ENCODE assay signal across 19 cellular contexts in genomic region chr13:37144661-37145060, GRCh38. TPM values are rescaled to one million over a fixed set of nuclear protein-coding genes. Genes with fewer than 3 reads are reported as not detected.
A peak's percentile ranks its signal among the peaks of the same experiment; 100 is the strongest.
DNase-seq lines count a peak whose midpoint lies in the region; ATAC-seq and TF ChIP-seq lines count a peak whose summit lies in the region.
"Had no signal": no experiment of that assay in that cellular context is flagged by ENCODE, and none has a peak within 500 bp of the region (broad histone marks: within the 10 kb centered on the region; RNA-seq: fewer than 3 reads in every experiment).

No MANE protein-coding gene starts in this region.

- H3K4me3 ChIP-seq in IMR-90 (ENCODE audit: insufficient read depth, low read depth, low read length) (no peak overlapping the region), astrocyte of the spinal cord (ENCODE audit: low read depth, low read length) (no peak overlapping the region), mesenchymal stem cell (ENCODE audit: insufficient read depth in 1 of 2, low read depth in 1 of 2, low read length in 2 of 2) (no peak overlapping the region)
- H3K4me3 ChIP-seq: HAP-1, MG63, SJSA1 had no signal

- H3K79me1 ChIP-seq in IMR-90 (ENCODE audit: low read depth in 1 of 2, low read length in 2 of 2) (no peaks in the 10 kb centered on the region), mesenchymal stem cell (replicated peaks; ENCODE audit: low read length, poor library complexity, severe bottlenecking) (no peaks in the 10 kb centered on the region)

- H2BK120ac ChIP-seq in IMR-90 (ENCODE audit: low read depth, low read length) (no peak overlapping the region), mesenchymal stem cell (ENCODE audit: low read depth, low read length) (no peak overlapping the region)

- TF ChIP-seq RAD21 in IMR-90 (IDR thresholded peaks at IDR 0.05; ENCODE audit: low read length) = no peak

- intact Hi-C loops in IMR-90 (cut with micrococcal nuclease) = no loop called here

- H3K4ac ChIP-seq in IMR-90 (ENCODE audit: low read depth, low read length) (no peak overlapping the region), mesenchymal stem cell (ENCODE audit: low read depth in 1 of 2, low read length in 2 of 2) (no peak overlapping the region)

- H2AK9ac ChIP-seq in IMR-90 (replicated peaks; ENCODE audit: low read depth, low read length, poor library complexity) = no peak overlapping the region

- peak; percentile 66 for DNase-seq in IMR-90
- peak; percentile 83 for DNase-seq in astrocyte of the spinal cord (ENCODE audit: low read depth, low spot score)
- peak; percentile 52 for DNase-seq in iris pigment epithelial cell (ENCODE audit: low read depth)
- DNase-seq in mesenchymal stem cell = no peak
- DNase-seq in hippocampal formation (lab: John Stamatoyannopoulos, UW) = no peak
- DNase-seq in NCI-H524 (lab: John Stamatoyannopoulos, UW) = no peak
- no peak for DNase-seq in MV-4-11 (lab: John Stamatoyannopoulos, UW)
- DNase-seq: CD4-positive, alpha-beta memory T cell; DMS79; KG1; MG63; NCI-H1092 treated with DMSO at 0.1 percent for 48 hours; NCI-H187 treated with DMSO at 0.1 percent for 48 hours; NCI-H774; PC-3 had no signal

- H2BK15ac ChIP-seq in IMR-90 (ENCODE audit: low read depth, low read length) (no peak overlapping the region), mesenchymal stem cell (ENCODE audit: low read depth, poor library complexity, severe bottlenecking) (no peak overlapping the region)

- H2BK20ac ChIP-seq in IMR-90 (ENCODE audit: low read depth, low read length) = no peak overlapping the region

- in situ Hi-C loops in IMR-90 (cut with MboI; ENCODE audit: low sequenced_read_pairs) (no loop called here), astrocyte of the spinal cord (cut with HindIII; ENCODE audit: low sequenced_read_pairs) (no loop called here)

- dilution Hi-C loops in IMR-90 (cut with HindIII; ENCODE audit: low sequenced_read_pairs, unreplicated experiment) = no loop called here

- no peak overlapping the region for H4K8ac ChIP-seq in IMR-90 (ENCODE audit: low read depth in 2 of 2, low read length in 2 of 2)
- no peak overlapping the region for H4K8ac ChIP-seq in mesenchymal stem cell (ENCODE audit: low read length)

- no peak overlapping the region for H2BK5ac ChIP-seq in IMR-90 (ENCODE audit: low read depth, low read length, poor library complexity, severe bottlenecking)
- H2BK5ac ChIP-seq in mesenchymal stem cell (ENCODE audit: low read depth, low read length, poor library complexity, severe bottlenecking) = no peak overlapping the region

- H3K14ac ChIP-seq in IMR-90 (replicated peaks; ENCODE audit: low read depth, low read length) (no peak overlapping the region), mesenchymal stem cell (ENCODE audit: low read length in 2 of 2) (no peak overlapping the region)

- H3K56ac ChIP-seq in IMR-90 (ENCODE audit: extremely low read depth, insufficient read depth, low read length) = no peak overlapping the region

- peak overlapping the region; percentile 60; the same call in 1 of the 2 replicates for H4K5ac ChIP-seq in IMR-90 (ENCODE audit: low read depth, low read length)

- no peak overlapping the region for H4K91ac ChIP-seq in IMR-90 (ENCODE audit: insufficient read depth, low read depth, low read length)
- H4K91ac ChIP-seq in mesenchymal stem cell (ENCODE audit: low read length) = no peak overlapping the region

- BruUV-seq in IMR-90 (replicated peaks; lab: Mats Ljungman, UMichigan) = no TSS peak

- CTCF ChIA-PET in IMR-90 (lab: Yijun Ruan, JAX) = no interaction called here

- H3K9me3 ChIP-seq in IMR-90 (ENCODE audit: control insufficient read depth, insufficient read depth, low read length) (no peaks in the 10 kb centered on the region; the same call in 1 of the 2 replicates), mesenchymal stem cell (ENCODE audit: control insufficient read depth, low read length) (peaks cover 3% of the 10 kb centered on the region)
- H3K9me3 ChIP-seq: HAP-1, SJSA1 had no signal

- H3K4me2 ChIP-seq in IMR-90 (ENCODE audit: low read depth, low read length) (no peak overlapping the region), mesenchymal stem cell (ENCODE audit: low read length, poor library complexity, severe bottlenecking) (no peak overlapping the region)

- H3K18ac ChIP-seq in IMR-90 (ENCODE audit: low read depth, low read length) (peak overlapping the region; percentile 64; the same call in 1 of the 2 replicates), mesenchymal stem cell (ENCODE audit: low read depth in 1 of 2, low read length in 2 of 2) (no peak overlapping the region)

- H3K4me1 ChIP-seq in IMR-90 (ENCODE audit: control insufficient read depth, insufficient read depth, low read length) (peaks cover 5% of the 10 kb centered on the region; the same call in 1 of the 2 replicates), mesenchymal stem cell (ENCODE audit: control insufficient read depth, insufficient read depth, low read depth, low read length) (no peaks in the 10 kb centered on the region)
- H3K4me1 ChIP-seq: HAP-1, SJSA1 had no signal

- H3K23ac ChIP-seq in IMR-90 (ENCODE audit: low read depth, low read length) (no peak overlapping the region), mesenchymal stem cell (ENCODE audit: low read length in 2 of 2) (no peak overlapping the region)

- POLR2A ChIA-PET in IMR-90 (lab: Charles Lee; ENCODE audit: unreplicated experiment) = no interaction called here

- H2AFZ ChIP-seq in IMR-90 (replicated peaks; ENCODE audit: low read length, poor library complexity) (no peak overlapping the region), mesenchymal stem cell (ENCODE audit: low read depth, low read length) (no peak overlapping the region)

- H2BK12ac ChIP-seq in mesenchymal stem cell (ENCODE audit: low read length in 2 of 2) = no peak overlapping the region

- peak; percentile 35 for ATAC-seq in IMR-90 (ENCODE audit: low read depth)
- ATAC-seq: PC-3 had no signal

- no peaks in the 10 kb centered on the region for H3K27me3 ChIP-seq in IMR-90 (ENCODE audit: control insufficient read depth, insufficient read depth, low read length)
- H3K27me3 ChIP-seq in mesenchymal stem cell (ENCODE audit: control insufficient read depth in 1 of 2, insufficient read depth in 1 of 2, low read length in 2 of 2) = no peaks in the 10 kb centered on the region
- H3K27me3 ChIP-seq: MG63, SJSA1 had no signal

- H3K36me3 ChIP-seq in IMR-90 (ENCODE audit: control insufficient read depth, insufficient read depth, low read length) (no peaks in the 10 kb centered on the region), mesenchymal stem cell (ENCODE audit: control insufficient read depth in 1 of 2, insufficient read depth in 2 of 2, low read depth in 1 of 2, low read length in 2 of 2) (no peaks in the 10 kb centered on the region)
- H3K36me3 ChIP-seq: HAP-1, MG63, SJSA1 had no signal

- H3K9me1 ChIP-seq in IMR-90 (ENCODE audit: insufficient read depth, low read length) = no peaks in the 10 kb centered on the region

- H3K9ac ChIP-seq in IMR-90 (ENCODE audit: low read depth, low read length) (no peak overlapping the region), mesenchymal stem cell (ENCODE audit: low read length) (no peak overlapping the region)

- no peak overlapping the region for H2AK5ac ChIP-seq in IMR-90 (ENCODE audit: low read depth, low read length)
- H2AK5ac ChIP-seq in mesenchymal stem cell (ENCODE audit: low read length, severe bottlenecking) = no peak overlapping the region

- TF ChIP-seq POLR2A in IMR-90 (IDR thresholded peaks at IDR 0.05; ENCODE audit: low read depth, low read length) = no peak

- H3K27ac ChIP-seq in IMR-90 (ENCODE audit: insufficient read depth, low read length) = no peak overlapping the region
- H3K27ac ChIP-seq in mesenchymal stem cell (ENCODE audit: low read length, poor library complexity, severe bottlenecking) = no peak overlapping the region
- H3K27ac ChIP-seq: SJSA1 had no signal

- no peak for TF ChIP-seq CTCF in IMR-90 (conservative IDR thresholded peaks at IDR 0.05; ENCODE audit: low read depth, low read length)
- no peak for TF ChIP-seq CTCF in astrocyte of the spinal cord (IDR thresholded peaks at IDR 0.05; ENCODE audit: low read depth, low read length)

- no peaks in the 10 kb centered on the region for H4K20me1 ChIP-seq in IMR-90 (ENCODE audit: insufficient read depth, low read length)

TF ChIP-seq in IMR-90, 13 proteins besides CTCF, POLR2A, EP300 and RAD21 (continues in another document):
- TF ChIP-seq MAFK (IDR thresholded peaks at IDR 0.05; ENCODE audit: low read depth, low read length) = no peak
- TF ChIP-seq CHD1 (IDR thresholded peaks at IDR 0.05; ENCODE audit: low read depth, low read length) = no peak
- TF ChIP-seq RCOR1 (IDR thresholded peaks at IDR 0.05; ENCODE audit: insufficient replicate concordance, low read length) = no peak
- no peak for TF ChIP-seq BHLHE40 (IDR thresholded peaks at IDR 0.05; ENCODE audit: low read depth, low read length)
- TF ChIP-seq NFE2L2 (IDR thresholded peaks at IDR 0.05; ENCODE audit: low read depth, low read length) = no peak
- TF ChIP-seq MAZ (IDR thresholded peaks at IDR 0.05; ENCODE audit: borderline replicate concordance, low read depth, low read length) = no peak
- TF ChIP-seq FOS (IDR thresholded peaks at IDR 0.05; ENCODE audit: low read depth, low read length) = no peak
- TF ChIP-seq, protein P1, sequence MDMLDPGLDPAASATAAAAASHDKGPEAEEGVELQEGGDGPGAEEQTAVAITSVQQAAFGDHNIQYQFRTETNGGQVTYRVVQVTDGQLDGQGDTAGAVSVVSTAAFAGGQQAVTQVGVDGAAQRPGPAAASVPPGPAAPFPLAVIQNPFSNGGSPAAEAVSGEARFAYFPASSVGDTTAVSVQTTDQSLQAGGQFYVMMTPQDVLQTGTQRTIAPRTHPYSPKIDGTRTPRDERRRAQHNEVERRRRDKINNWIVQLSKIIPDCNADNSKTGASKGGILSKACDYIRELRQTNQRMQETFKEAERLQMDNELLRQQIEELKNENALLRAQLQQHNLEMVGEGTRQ (IDR thresholded peaks at IDR 0.05; ENCODE audit: low read depth, low read length) = no peak
- no peak for TF ChIP-seq MXI1 (IDR thresholded peaks at IDR 0.05; ENCODE audit: borderline replicate concordance, low read depth, low read length)
- no peak for TF ChIP-seq CEBPB (IDR thresholded peaks at IDR 0.05; ENCODE audit: low read depth, low read length)
- no peak for TF ChIP-seq SMC3 (IDR thresholded peaks at IDR 0.05; ENCODE audit: low read depth, low read length)

RNA-seq across cellular contexts. Expression of gene CSNK1A1L, which starts 39.2 kb away (rescaled TPM):
- not detected in 2 replicates for total RNA-seq in IMR-90 (2012; rRNA removed)
- not detected in 2 replicates for polyA plus RNA-seq in IMR-90 (2012; rRNA removed)
- polyA plus RNA-seq in IMR-90 (2012; cell fraction: cytosol; rRNA removed) = not detected in 2 replicates
- not detected in 2 replicates for polyA plus RNA-seq in IMR-90 (2012; cell fraction: nucleus; rRNA removed; ENCODE audit: low replicate concordance)
- polyA plus RNA-seq in mesenchymal stem cell (2013, experiment 1 of 2) = not detected
- not detected for polyA plus RNA-seq in mesenchymal stem cell (2013, experiment 2 of 2)
- total RNA-seq: CD4-positive, alpha-beta memory T cell; G401; PC-3; SJSA1 had no signal
- polyA plus RNA-seq: BJ; CD4-positive, alpha-beta memory T cell had no signal

Comparison
In these comparisons a context has a peak if more than half of its experiments do, and no peak if none do; other contexts are left out.
1. DNase-seq: peak in IMR-90 (single experiment), astrocyte of the spinal cord (single experiment) and iris pigment epithelial cell (single experiment); none in mesenchymal stem cell (single experiment), hippocampal formation (0 of 2), NCI-H524 (0 of 2) and MV-4-11 (single experiment).